In the genomic region with DNA sequence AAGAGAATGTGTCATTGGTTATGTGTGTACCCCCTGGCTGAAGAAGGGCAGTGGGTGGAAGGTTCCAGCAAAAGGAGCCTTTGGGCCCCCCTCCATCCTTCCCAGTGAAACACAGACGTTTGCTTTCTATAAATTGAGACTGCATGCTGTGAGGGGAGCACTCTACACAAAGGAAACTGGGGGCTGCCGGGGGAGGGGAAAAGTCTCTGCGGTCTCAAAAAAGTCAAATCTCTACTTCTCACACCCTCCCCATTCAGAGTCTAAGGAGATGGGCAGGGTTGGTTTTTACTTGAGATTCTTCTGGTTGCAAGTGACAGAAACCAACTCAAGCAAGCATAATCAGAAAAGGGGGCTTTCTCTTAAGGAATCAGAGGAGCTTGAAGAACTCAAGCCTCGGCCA, we compare ENCODE assay signal across 27 cellular contexts.
"Had no signal": no experiment of that assay in that cellular context is flagged by ENCODE, and none has a peak within 500 bp of the region (broad histone marks: within the 10 kb centered on the region; RNA-seq: fewer than 3 reads in every experiment).

No MANE protein-coding gene starts in this region.

- H3K9me3 ChIP-seq: breast epithelium, esophagus squamous epithelium, heart right ventricle, ovary, prostate gland, suprapubic skin, tibial artery, upper lobe of right lung had no signal

- H3K9me3 Mint-ChIP-seq: activated naive CD4-positive, alpha-beta T cell treated with anti-CD3 and anti-CD28 coated beads, Interleukin-2, amount 10 ng/mL, durations not matched to agents 7 days and 5 days; activated T-helper 1 cell treated with anti-CD3 and anti-CD28 coated beads, Interleukin-12 subunit alpha, Interleukin-12 subunit beta, Interleukin-2, Interleukin-4 antibody, amounts not matched to agents 30 ng/mL and 10 ng/mL and 1 ng/mL, durations not matched to agents 14 hours and 24 hours and 36 hours; central memory CD8-positive, alpha-beta T cell; stimulated activated effector memory CD8-positive, alpha-beta T cell treated with anti-CD3 and anti-CD28 coated beads, Interleukin-12 subunit alpha, Interleukin-12 subunit beta, amount 100 ng/mL, for 72 hours had no signal

- H3K4me1 ChIP-seq: breast epithelium, esophagus squamous epithelium, prostate gland, suprapubic skin had no signal

- ATAC-seq: heart right ventricle; sciatic nerve; stimulated activated effector memory CD8-positive, alpha-beta T cell treated with anti-CD3 and anti-CD28 coated beads, Interleukin-12 subunit alpha, Interleukin-12 subunit beta, amount 100 ng/mL, for 72 hours; upper lobe of right lung had no signal

- H3K4me3 ChIP-seq: breast epithelium, esophagus squamous epithelium, heart right ventricle, ovary, prostate gland, skin epidermis, suprapubic skin, tibial artery, upper lobe of right lung had no signal

- H3K4me3 Mint-ChIP-seq: activated naive CD4-positive, alpha-beta T cell treated with anti-CD3 and anti-CD28 coated beads, Interleukin-2, amount 10 ng/mL, durations not matched to agents 7 days and 5 days; activated T-helper 1 cell treated with anti-CD3 and anti-CD28 coated beads, Interleukin-12 subunit alpha, Interleukin-12 subunit beta, Interleukin-2, Interleukin-4 antibody, amounts not matched to agents 30 ng/mL and 10 ng/mL and 1 ng/mL, durations not matched to agents 14 hours and 24 hours and 36 hours; central memory CD8-positive, alpha-beta T cell; nephron progenitor cell; stimulated activated effector memory CD8-positive, alpha-beta T cell treated with anti-CD3 and anti-CD28 coated beads, Interleukin-12 subunit alpha, Interleukin-12 subunit beta, amount 100 ng/mL, for 72 hours had no signal

- H3K36me3 Mint-ChIP-seq: activated naive CD4-positive, alpha-beta T cell treated with anti-CD3 and anti-CD28 coated beads, Interleukin-2, amount 10 ng/mL, durations not matched to agents 7 days and 5 days; stimulated activated effector memory CD8-positive, alpha-beta T cell treated with anti-CD3 and anti-CD28 coated beads, Interleukin-12 subunit alpha, Interleukin-12 subunit beta, amount 100 ng/mL, for 72 hours had no signal

- DNase-seq: activated CD4-positive, alpha-beta T cell treated with anti-CD3 and anti-CD28 coated beads for 4 hours; activated CD4-positive, alpha-beta T cell treated with anti-CD3 and anti-CD28 coated beads, Interleukin-2, amount 50 U/mL, for 4 hours; activated CD4-positive, CD25-positive, alpha-beta regulatory T cell; activated CD8-positive, alpha-beta memory T cell treated with anti-CD3 and anti-CD28 coated beads, Interleukin-2, amount 50 U/mL, for 4 hours; activated gamma-delta T cell; activated naive CD4-positive, alpha-beta T cell treated with anti-CD3 and anti-CD28 coated beads, Interleukin-2, amount 10 ng/mL, durations not matched to agents 7 days and 5 days; activated T-cell treated with anti-CD3 and anti-CD28 coated beads, Interleukin-2, amount 50 U/mL, for 1 hour; amygdala; dermis blood vessel endothelial cell; effector CD4-positive, alpha-beta T cell; esophagus squamous epithelium; foreskin melanocyte; heart right ventricle; nephron progenitor cell; ovary; retina; stimulated activated CD4-positive, alpha-beta T cell treated with anti-CD3 and anti-CD28 coated beads, Interleukin-4, amount 100 ng/mL, for 24 hours; upper lobe of right lung had no signal

- H3K4me1 Mint-ChIP-seq: activated naive CD4-positive, alpha-beta T cell treated with anti-CD3 and anti-CD28 coated beads, Interleukin-2, amount 10 ng/mL, durations not matched to agents 7 days and 5 days had no signal

- H3K27me3 ChIP-seq: breast epithelium, ovary, tibial artery, upper lobe of right lung had no signal

- H3K27ac Mint-ChIP-seq: activated naive CD4-positive, alpha-beta T cell treated with anti-CD3 and anti-CD28 coated beads, Interleukin-2, amount 10 ng/mL, durations not matched to agents 7 days and 5 days; activated T-helper 1 cell treated with anti-CD3 and anti-CD28 coated beads, Interleukin-12 subunit alpha, Interleukin-12 subunit beta, Interleukin-2, Interleukin-4 antibody, amounts not matched to agents 30 ng/mL and 10 ng/mL and 1 ng/mL, durations not matched to agents 14 hours and 24 hours and 36 hours; nephron progenitor cell; stimulated activated effector memory CD8-positive, alpha-beta T cell treated with anti-CD3 and anti-CD28 coated beads, Interleukin-12 subunit alpha, Interleukin-12 subunit beta, amount 100 ng/mL, for 72 hours had no signal

- H3K36me3 ChIP-seq: breast epithelium, esophagus squamous epithelium, heart right ventricle, ovary, prostate gland, suprapubic skin, tibial artery, upper lobe of right lung had no signal

- H3K27ac ChIP-seq: breast epithelium, esophagus squamous epithelium, heart right ventricle, ovary, prostate gland, skin epidermis, suprapubic skin, tibial artery, upper lobe of right lung had no signal
